Comparison of ENCODE assay signal across 26 cellular contexts in the genomic region with DNA sequence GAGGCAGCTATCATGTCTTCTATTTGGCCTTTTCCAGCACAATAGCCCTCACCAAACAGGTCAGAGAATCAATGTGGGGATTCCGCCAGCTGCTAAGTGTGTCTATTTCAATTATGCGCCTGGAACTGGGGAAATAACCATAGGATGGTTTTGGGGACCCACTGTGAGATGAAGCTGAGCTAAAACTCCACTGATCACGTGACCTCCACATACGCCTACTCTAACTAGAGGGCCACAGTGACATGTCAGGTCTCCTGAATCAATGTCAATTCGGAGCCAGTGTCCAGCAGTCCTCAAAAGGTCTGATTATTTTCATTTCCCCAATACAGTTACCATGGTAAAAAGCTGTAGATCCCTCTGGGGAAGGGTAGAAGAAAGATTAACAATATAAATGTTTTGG.
"Had no signal": no experiment of that assay in that cellular context is flagged by ENCODE, and none has a peak within 500 bp of the region (broad histone marks: within the 10 kb centered on the region; RNA-seq: fewer than 3 reads in every experiment).

No MANE protein-coding gene starts in this region.

- H3K4me1 ChIP-seq: stomach, suprapubic skin, testis, thyroid gland, tibial nerve, transverse colon, upper lobe of left lung, upper lobe of right lung, uterus, vagina had no signal

- ATAC-seq: stimulated activated effector memory CD8-positive, alpha-beta T cell treated with anti-CD3 and anti-CD28 coated beads, Interleukin-12 subunit alpha, Interleukin-12 subunit beta, amount 100 ng/mL, for 72 hours; stimulated activated memory B cell treated with anti-CD40 and anti-IgM and Interleukin-4, amounts not matched to agents 10 μg/mL and 1 μg/mL and 100 μg/mL, for 72 hours; stimulated activated naive B cell treated with anti-CD40 and anti-IgM and Interleukin-4, amounts not matched to agents 10 μg/mL and 1 μg/mL and 100 μg/mL, for 72 hours; stimulated activated naive CD8-positive, alpha-beta T cell treated with anti-CD3 and anti-CD28 coated beads, Interleukin-15, amount 100 ng/mL, for 72 hours; stimulated activated naive CD8-positive, alpha-beta T cell treated with anti-CD3 and anti-CD28 coated beads, Interleukin-15, Interleukin-2, amounts not matched to agents 100 U/mL and 50 U/mL, for 24 hours; upper lobe of right lung had no signal

- DNase-seq: stimulated activated CD4-positive, alpha-beta T cell treated with anti-CD3 and anti-CD28 coated beads, Interleukin-2, amount 100 ng/mL, for 48 hours; stimulated activated CD4-positive, alpha-beta T cell treated with anti-CD3 and anti-CD28 coated beads, Interleukin-4, amount 100 ng/mL, for 1 hour; stimulated activated CD4-positive, alpha-beta T cell treated with anti-CD3 and anti-CD28 coated beads, Interleukin-4, amount 100 ng/mL, for 24 hours; stimulated activated CD4-positive, alpha-beta T cell treated with anti-CD3 and anti-CD28 coated beads, Interleukin-4, amount 100 ng/mL, for 4 hours; stimulated activated CD8-positive, alpha-beta memory T cell treated with anti-CD3 and anti-CD28 coated beads, Interleukin-4, amount 100 ng/mL, for 48 hours; stimulated activated naive B cell treated with anti-CD40 and anti-IgM and Interleukin-4, amounts not matched to agents 10 μg/mL and 1 μg/mL and 100 μg/mL, for 72 hours; stimulated activated naive CD4-positive, alpha-beta T cell; stimulated activated naive CD4-positive, alpha-beta T cell treated with Interleukin-2 at 50 U/mL for 16 hours; stimulated activated naive CD8-positive, alpha-beta T cell treated with anti-CD3 and anti-CD28 coated beads, Interleukin-15, amount 100 ng/mL, for 72 hours; stimulated activated naive CD8-positive, alpha-beta T cell treated with anti-CD3 and anti-CD28 coated beads, Interleukin-15, Interleukin-2, amounts not matched to agents 100 U/mL and 50 U/mL, for 24 hours; stomach; substantia nigra; testis; thyroid gland; transverse colon; trophoblast cell; upper lobe of left lung; upper lobe of right lung; uterus had no signal

- H3K9me3 ChIP-seq: stomach, suprapubic skin, testis, thoracic aorta, thyroid gland, tibial nerve, transverse colon, upper lobe of left lung, upper lobe of right lung, uterus, vagina had no signal

- H3K36me3 ChIP-seq: stomach, suprapubic skin, thoracic aorta, thyroid gland, tibial nerve, transverse colon, upper lobe of left lung, upper lobe of right lung, uterus, vagina had no signal

- H3K27ac ChIP-seq: stomach, suprapubic skin, testis, thoracic aorta, thyroid gland, tibial nerve, transverse colon, upper lobe of left lung, upper lobe of right lung, uterus, vagina had no signal

- H3K27me3 ChIP-seq: stomach, suprapubic skin, testis, thyroid gland, tibial nerve, transverse colon, upper lobe of left lung, upper lobe of right lung, uterus, vagina had no signal

- FAIRE-seq: urothelium cell line had no signal

- H3K4me3 ChIP-seq: stomach, suprapubic skin, testis, thoracic aorta, thyroid gland, tibial nerve, transverse colon, upper lobe of left lung, upper lobe of right lung, uterus, vagina had no signal
